1 cellular context compared by ENCODE assay signal in genomic region chr21:45162115-45162514, GRCh38.
TF ChIP-seq lines count a peak whose summit lies in the region.

No MANE protein-coding gene starts in this region.

TF ChIP-seq in Ishikawa, 13 proteins besides CTCF, POLR2A, EP300 and RAD21 (continued from another document):
- no peak for TF ChIP-seq REST (IDR thresholded peaks at IDR 0.05; ENCODE audit: low read depth)
- TF ChIP-seq TCF12 (IDR thresholded peaks at IDR 0.05; ENCODE audit: low read depth): peak; percentile 45; the same call in 1 of the 2 replicates
- no peak for TF ChIP-seq MAX (IDR thresholded peaks at IDR 0.05)
- no peak for TF ChIP-seq ZBTB7A (IDR thresholded peaks at IDR 0.05; ENCODE audit: low read depth)
- peak; percentile 55 for TF ChIP-seq TEAD4 (IDR thresholded peaks at IDR 0.05)
- TF ChIP-seq EGR1 (IDR thresholded peaks at IDR 0.05): peak; percentile 93
- TF ChIP-seq YY1 (IDR thresholded peaks at IDR 0.05; ENCODE audit: low read depth): peak; percentile 59; the same call in 1 of the 2 replicates
- TF ChIP-seq USF1 (IDR thresholded peaks at IDR 0.05): no peak
- TF ChIP-seq CREB1 (IDR thresholded peaks at IDR 0.05; ENCODE audit: low read depth): no peak
TF ChIP-seq in Ishikawa: peak in this region for 5.
